Comparison of ENCODE assay signal across 11 cellular contexts in the genomic region with DNA sequence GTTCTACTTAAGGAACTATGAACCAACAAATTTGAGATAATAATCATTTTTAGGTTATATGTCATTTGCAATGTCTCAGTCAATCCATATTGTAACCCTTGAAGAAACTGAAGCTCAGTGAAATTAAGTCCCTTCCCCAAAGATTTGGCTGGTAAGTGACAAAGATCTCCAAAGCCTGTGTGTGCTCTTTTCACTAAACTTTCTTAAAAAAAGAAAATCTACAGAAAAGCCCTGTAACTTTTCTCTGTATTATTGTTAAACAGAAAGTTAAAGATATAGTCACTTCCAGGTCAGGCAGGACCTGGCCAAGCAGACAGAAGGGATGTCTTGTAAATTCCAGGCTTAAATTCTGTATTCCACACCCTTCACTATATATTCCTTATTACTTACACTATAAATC. TPM values are rescaled to one million over a fixed set of nuclear protein-coding genes. Genes with fewer than 3 reads are reported as not detected.
DNase-seq lines count a peak whose midpoint lies in the region; ATAC-seq, FAIRE-seq and TF ChIP-seq lines count a peak whose summit lies in the region.
"Had no signal": no experiment of that assay in that cellular context is flagged by ENCODE, and none has a peak within 500 bp of the region (broad histone marks: within the 10 kb centered on the region; RNA-seq: fewer than 3 reads in every experiment).

No MANE protein-coding gene starts in this region.

- no peak overlapping the region; the same call in 1 of the 2 replicates for H2AFZ ChIP-seq in GM12878 (ENCODE audit: control insufficient read depth, low read depth, low read length)

- in situ Hi-C loops in GM12878 (cut with MboI): no loop called here

- H3K79me2 ChIP-seq in GM12878 (ENCODE audit: control insufficient read depth, insufficient read depth, low read length): peaks cover 21% of the 10 kb centered on the region

- no peak for ATAC-seq in activated naive CD4-positive, alpha-beta T cell treated with anti-CD3 and anti-CD28 coated beads, Interleukin-2, amount 50 U/mL, for 72 hours
- no peak for ATAC-seq in GM12878

- H3K36me3 Mint-ChIP-seq in activated naive CD4-positive, alpha-beta T cell treated with anti-CD3 and anti-CD28 coated beads for 36 hours (ENCODE audit: low read depth): peaks cover 7% of the 10 kb centered on the region
- H3K36me3 Mint-ChIP-seq in activated naive CD4-positive, alpha-beta T cell treated with anti-CD3 and anti-CD28 coated beads, Interleukin-2, amount 50 U/mL, for 72 hours: peaks cover 7 to 11% of the 10 kb centered on the region in 2 donors
- no peaks in the 10 kb centered on the region for H3K36me3 Mint-ChIP-seq in type B pancreatic cell

- TF ChIP-seq CTCF in GM12878 (IDR thresholded peaks at IDR 0.05 in 2 of 3, conservative IDR thresholded peaks at IDR 0.05 in 1 of 3; ENCODE audit: control insufficient read depth in 2 of 3, extremely low read depth in 1 of 3, insufficient read depth in 1 of 3, low read depth in 3 of 3, low read length in 3 of 3) (no peak), type B pancreatic cell (conservative IDR thresholded peaks at IDR 0.05) (no peak)

- no peak for TF ChIP-seq RAD21 in GM12878 (IDR thresholded peaks at IDR 0.05; ENCODE audit: insufficient read depth, low read depth, low read length)

- FAIRE-seq in GM12878 (lab: Jason Lieb, UNC): no peak
- FAIRE-seq in GM19239 (lab: Jason Lieb, UNC): no peak

- H3K4me1 Mint-ChIP-seq in activated naive CD4-positive, alpha-beta T cell treated with anti-CD3 and anti-CD28 coated beads for 36 hours (ENCODE audit: low read depth): peaks cover 64% of the 10 kb centered on the region
- H3K4me1 Mint-ChIP-seq in type B pancreatic cell (ENCODE audit: unreplicated experiment): peaks cover 31% of the 10 kb centered on the region

- H3K27ac ChIP-seq in GM12878 (ENCODE audit: control insufficient read depth, insufficient read depth) (peak overlapping the region; percentile 73), mesodermal cell (ENCODE audit: low read depth, low read length, severe bottlenecking) (no peak overlapping the region)

- RAD21 ChIA-PET in GM12878 (lab: Charles Lee; ENCODE audit: unreplicated experiment): interaction anchor here (4.7 kb wide), 1 partner anchor 22 kb away, joined by 47 read pairs; no protein-coding TSS in a partner anchor

- H3K9me3 Mint-ChIP-seq in activated naive CD4-positive, alpha-beta T cell treated with anti-CD3 and anti-CD28 coated beads for 36 hours: no peaks in the 10 kb centered on the region
- H3K9me3 Mint-ChIP-seq in activated naive CD4-positive, alpha-beta T cell treated with anti-CD3 and anti-CD28 coated beads, Interleukin-2, amount 50 U/mL, for 72 hours: no peaks in the 10 kb centered on the region
- H3K9me3 Mint-ChIP-seq in type B pancreatic cell: no peaks in the 10 kb centered on the region

- peaks cover 7% of the 10 kb centered on the region for H3K4me1 ChIP-seq in GM12878 (ENCODE audit: control insufficient read depth, insufficient read depth, low read length)
- H3K4me1 ChIP-seq in mesodermal cell (ENCODE audit: control insufficient read depth, insufficient read depth, low read length, poor library complexity, severe bottlenecking): peaks cover 18% of the 10 kb centered on the region

- H3K4me3 ChIP-seq in GM12878 (peak overlapping the region; percentile 78), mesodermal cell (ENCODE audit: extremely low read depth, insufficient read depth, low read length, poor library complexity, severe bottlenecking) (peak overlapping the region; percentile 69)

- H3K9me3 ChIP-seq in GM12878 (replicated peaks; ENCODE audit: control insufficient read depth, insufficient read depth, low read length): no peaks in the 10 kb centered on the region
- H3K9me3 ChIP-seq in mesodermal cell (ENCODE audit: control insufficient read depth, low read length): no peaks in the 10 kb centered on the region
- H3K9me3 ChIP-seq: Caco-2 had no signal

- H4K20me1 ChIP-seq in GM12878 (ENCODE audit: control insufficient read depth, insufficient read depth): no peaks in the 10 kb centered on the region

- peak overlapping the region; percentile 93 for H3K4me2 ChIP-seq in GM12878 (ENCODE audit: control insufficient read depth, insufficient read depth)

- no peak for TF ChIP-seq EP300 in GM12878 (IDR thresholded peaks at IDR 0.05; ENCODE audit: borderline replicate concordance in 1 of 2, control insufficient read depth in 1 of 2, low read depth in 2 of 2, low read length in 2 of 2)

- no peaks in the 10 kb centered on the region; a peak in 1 of 4 replicates for H3K27me3 ChIP-seq in GM12878 (replicated peaks in 1 of 2; ENCODE audit: control insufficient read depth in 2 of 2, insufficient read depth in 2 of 2, low read length in 1 of 2)

- no TSS peak for BruUV-seq in GM12878 (replicated peaks; lab: Mats Ljungman, UMichigan)

- POLR2A ChIA-PET in GM12878 (lab: Charles Lee): interaction anchor here (1.4 to 5.8 kb wide), 5 partner anchors 8 to 81 kb away, joined by 7 to 58 read pairs (median 18); a partner anchor contains a TSS

- no peak for TF ChIP-seq POLR2A in GM12878 (IDR thresholded peaks at IDR 0.05; ENCODE audit: low read depth, low read length)

- peak overlapping the region; percentile 83 for H3K4me3 Mint-ChIP-seq in activated naive CD4-positive, alpha-beta T cell treated with anti-CD3 and anti-CD28 coated beads for 36 hours
- H3K4me3 Mint-ChIP-seq in type B pancreatic cell: peak overlapping the region; percentile 86

- H3K27me3 Mint-ChIP-seq in activated naive CD4-positive, alpha-beta T cell treated with anti-CD3 and anti-CD28 coated beads for 36 hours (ENCODE audit: low read depth): no peaks in the 10 kb centered on the region
- peaks cover 71% of the 10 kb centered on the region for H3K27me3 Mint-ChIP-seq in type B pancreatic cell

- intact Hi-C loops in activated naive CD4-positive, alpha-beta T cell treated with anti-CD3 and anti-CD28 coated beads for 36 hours (cut with micrococcal nuclease): loop anchor here (1.0 kb wide), 1 partner anchor 8 kb away; a partner anchor contains a TSS
- intact Hi-C loops in GM12878 (cut with micrococcal nuclease; ENCODE audit: unreplicated experiment): no loop called here

- H3K27ac Mint-ChIP-seq in activated naive CD4-positive, alpha-beta T cell treated with anti-CD3 and anti-CD28 coated beads for 36 hours: peak overlapping the region; percentile 83
- peak overlapping the region in 1 of 2 donors; percentile 73 for H3K27ac Mint-ChIP-seq in activated naive CD4-positive, alpha-beta T cell treated with anti-CD3 and anti-CD28 coated beads, Interleukin-2, amount 50 U/mL, for 72 hours
- H3K27ac Mint-ChIP-seq in type B pancreatic cell: no peak overlapping the region

- H3K36me3 ChIP-seq in GM12878 (ENCODE audit: control insufficient read depth in 2 of 2, insufficient read depth in 2 of 2, low read length in 1 of 2) (no peaks in the 10 kb centered on the region; a peak in 1 of 4 replicates), mesodermal cell (ENCODE audit: control insufficient read depth, insufficient read depth, low read length) (peaks cover 27% of the 10 kb centered on the region)

- no peak for DNase-seq in activated naive CD4-positive, alpha-beta T cell treated with anti-CD3 and anti-CD28 coated beads for 36 hours
- no peak for DNase-seq in activated naive CD4-positive, alpha-beta T cell treated with anti-CD3 and anti-CD28 coated beads, Interleukin-2, amount 50 U/mL, for 72 hours (ENCODE audit: low spot score in 2 of 2)
- DNase-seq in GM12878 (ENCODE audit: low read depth, low spot score) (no peak), type B pancreatic cell (ENCODE audit: extremely low spot score, unreplicated experiment) (no peak), GM19239 (ENCODE audit: insufficient read length, low spot score) (no peak), NCI-H2029 (lab: John Stamatoyannopoulos, UW) (no peak), kidney glomerular epithelial cell (lab: John Stamatoyannopoulos, UW) (no peak)
- DNase-seq: activated CD4-positive, alpha-beta T cell treated with anti-CD3 and anti-CD28 coated beads for 1 hour; Caco-2; NCI-H1436 treated with DMSO at 0.1 percent for 48 hours had no signal

- H3K9ac ChIP-seq in GM12878 (ENCODE audit: control insufficient read depth, insufficient read depth, low read length): peak overlapping the region; percentile 72

- CTCF ChIA-PET in activated naive CD4-positive, alpha-beta T cell treated with anti-CD3 and anti-CD28 coated beads for 36 hours (lab: Charles Lee): interaction anchor here (0.7 to 3.2 kb wide), 3 partner anchors 29 to 51 kb away, joined by 3 to 14 read pairs (median 3); a partner anchor contains a TSS
- CTCF ChIA-PET in GM12878 (lab: Yijun Ruan, JAX): interaction anchor here (0.8 to 4.1 kb wide), 7 partner anchors 8 to 64 kb away, joined by 3 to 27 read pairs (median 5); a partner anchor contains a TSS

- SMC1A ChIA-PET in GM12878 (lab: Charles Lee; ENCODE audit: uncharacterized antibody, unreplicated experiment): interaction anchor here (0.6 to 4.1 kb wide), 11 partner anchors 8 to 111 kb away, joined by 3 to 37 read pairs (median 6); a partner anchor contains a TSS

RNA-seq across cellular contexts. Expression of a gene that starts 1.5 kb away (rescaled TPM):
- total RNA-seq in activated naive CD4-positive, alpha-beta T cell treated with anti-CD3 and anti-CD28 coated beads for 36 hours: 10 to 100 TPM; 43.6 to 44.3 TPM
- 10 to 100 TPM; 47.9 to 50.1 TPM for total RNA-seq in activated naive CD4-positive, alpha-beta T cell treated with anti-CD3 and anti-CD28 coated beads, Interleukin-2, amount 50 U/mL, for 72 hours
- total RNA-seq in GM12878 (2013; cell fraction: nucleolus; rRNA removed): 6.9 and 7.7 TPM in 2 replicates
- total RNA-seq in GM12878 (2014; rRNA removed) (16.7 and 19.7 TPM in 2 replicates), GM12878 (2014; rRNA removed; fragmentation: Illumina TruSeq; extraction: Trizol) (13.9 and 15.2 TPM in 2 replicates), GM12878 (2021) (23.4 and 23.6 TPM in 2 replicates), type B pancreatic cell (ENCODE audit: low replicate concordance) (2.4 and 24.2 TPM in 2 replicates)
- 6.3 TPM for polyA plus RNA-seq in GM12878 (2011; ENCODE audit: low read depth)
- polyA plus RNA-seq in GM12878 (2011; rRNA removed) (48.2 and 53.1 TPM in 2 replicates), GM12878 (2014; fragmentation: Illumina TruSeq; extraction: Trizol) (18.4 and 20.0 TPM in 2 replicates), GM12878 (2014; fragmentation: Nextera tagmentation; extraction: Ambion mirVana) (10 to 100 TPM in 1 of 2 experiments, 1 to 10 TPM in 1; 5.5 to 12.2 TPM), GM12878 (2014; rRNA removed) (19.4 and 21.9 TPM in 2 replicates), GM12878 (2016; fragmentation: Nextera tagmentation; extraction: Ambion mirVana) (10 to 100 TPM in 1 of 2 experiments, 1 to 10 TPM in 1; 9.9 to 10.3 TPM)
- 35.5 and 51.0 TPM in 2 replicates for polyA plus RNA-seq in GM12878 (2011; cell fraction: cytosol; rRNA removed)
- 7.8 and 10.5 TPM in 2 replicates for polyA plus RNA-seq in GM12878 (2011; cell fraction: nucleus; rRNA removed)
- 9.9 and 10.2 TPM in 2 replicates for polyA plus RNA-seq in GM12878 (2012)
- polyA minus RNA-seq in GM12878 (2011; rRNA and poly(A)+ RNA removed): 24.7 and 26.5 TPM in 2 replicates
- polyA minus RNA-seq in GM12878 (2011; cell fraction: cytosol; rRNA and poly(A)+ RNA removed): 11.0 and 11.3 TPM in 2 replicates
- polyA minus RNA-seq in GM12878 (2011; cell fraction: nucleus; rRNA and poly(A)+ RNA removed): 2.7 and 4.4 TPM in 2 replicates
- 35.9 TPM for polyA plus RNA-seq in mesodermal cell (2013, experiment 1 of 2)
- polyA plus RNA-seq in mesodermal cell (2013, experiment 2 of 2): 30.4 TPM

RNA-seq across cellular contexts. Expression of a gene that starts 8.0 kb away (rescaled TPM):
- 1 to 10 TPM; 3.7 to 4.3 TPM for total RNA-seq in activated naive CD4-positive, alpha-beta T cell treated with anti-CD3 and anti-CD28 coated beads for 36 hours
- 1 to 10 TPM; 5.4 to 9.1 TPM for total RNA-seq in activated naive CD4-positive, alpha-beta T cell treated with anti-CD3 and anti-CD28 coated beads, Interleukin-2, amount 50 U/mL, for 72 hours
- 3.1 and 3.3 TPM in 2 replicates for total RNA-seq in GM12878 (2013; cell fraction: nucleolus; rRNA removed)
- total RNA-seq in GM12878 (2014; rRNA removed) (1.7 and 2.7 TPM in 2 replicates), GM12878 (2014; rRNA removed; fragmentation: Illumina TruSeq; extraction: Trizol) (0.72 and 0.97 TPM in 2 replicates), GM12878 (2021) (3.5 and 5.2 TPM in 2 replicates), type B pancreatic cell (ENCODE audit: low replicate concordance) (0.12 and 0.94 TPM in 2 replicates)
- 0.79 TPM for polyA plus RNA-seq in GM12878 (2011; ENCODE audit: low read depth)
- polyA plus RNA-seq in GM12878 (2011; rRNA removed) (1.6 and 1.8 TPM in 2 replicates), GM12878 (2014; fragmentation: Illumina TruSeq; extraction: Trizol) (1.0 and 1.8 TPM in 2 replicates), GM12878 (2014; fragmentation: Nextera tagmentation; extraction: Ambion mirVana) (under 1 TPM; 0.40 to 0.42 TPM), GM12878 (2014; rRNA removed) (2.5 and 3.5 TPM in 2 replicates), GM12878 (2016; fragmentation: Nextera tagmentation; extraction: Ambion mirVana) (1 to 10 TPM in 1 of 2 experiments, under 1 TPM in 1; 0.83 to 1.5 TPM)
- 1.6 and 2.1 TPM in 2 replicates for polyA plus RNA-seq in GM12878 (2011; cell fraction: cytosol; rRNA removed)
- 6.0 and 6.1 TPM in 2 replicates for polyA plus RNA-seq in GM12878 (2011; cell fraction: nucleus; rRNA removed)
- polyA plus RNA-seq in GM12878 (2012): 0.89 and 1.5 TPM in 2 replicates
- 1.6 and 2.1 TPM in 2 replicates for polyA minus RNA-seq in GM12878 (2011; rRNA and poly(A)+ RNA removed)
- polyA minus RNA-seq in GM12878 (2011; cell fraction: cytosol; rRNA and poly(A)+ RNA removed): 0.94 and 4.0 TPM in 2 replicates
- polyA minus RNA-seq in GM12878 (2011; cell fraction: nucleus; rRNA and poly(A)+ RNA removed): 2.3 and 4.4 TPM in 2 replicates
- 1.1 TPM for polyA plus RNA-seq in mesodermal cell (2013, experiment 1 of 2)
- polyA plus RNA-seq in mesodermal cell (2013, experiment 2 of 2): 0.71 TPM

RNA-seq across cellular contexts. Expression of a gene that starts 8.1 kb away (rescaled TPM):
- total RNA-seq in activated naive CD4-positive, alpha-beta T cell treated with anti-CD3 and anti-CD28 coated beads for 36 hours: 10 to 100 TPM; 32.0 to 34.0 TPM
- 10 to 100 TPM; 22.0 to 31.9 TPM for total RNA-seq in activated naive CD4-positive, alpha-beta T cell treated with anti-CD3 and anti-CD28 coated beads, Interleukin-2, amount 50 U/mL, for 72 hours
- 3.8 and 7.0 TPM in 2 replicates for total RNA-seq in GM12878 (2013; cell fraction: nucleolus; rRNA removed)
- total RNA-seq in GM12878 (2014; rRNA removed): 19.5 and 20.4 TPM in 2 replicates
- 33.2 and 35.1 TPM in 2 replicates for total RNA-seq in GM12878 (2014; rRNA removed; fragmentation: Illumina TruSeq; extraction: Trizol)
- total RNA-seq in GM12878 (2021): 17.3 and 18.4 TPM in 2 replicates
- 15.9 TPM for polyA plus RNA-seq in GM12878 (2011; ENCODE audit: low read depth)
- 21.8 and 29.7 TPM in 2 replicates for polyA plus RNA-seq in GM12878 (2011; rRNA removed)
- polyA plus RNA-seq in GM12878 (2011; cell fraction: cytosol; rRNA removed): 11.7 and 13.1 TPM in 2 replicates
- 9.6 and 9.7 TPM in 2 replicates for polyA plus RNA-seq in GM12878 (2011; cell fraction: nucleus; rRNA removed)
- 26.4 and 27.6 TPM in 2 replicates for polyA plus RNA-seq in GM12878 (2012)
- 40.8 and 57.7 TPM in 2 replicates for polyA plus RNA-seq in GM12878 (2014; fragmentation: Illumina TruSeq; extraction: Trizol)
- polyA plus RNA-seq in GM12878 (2014; fragmentation: Nextera tagmentation; extraction: Ambion mirVana): 10 to 100 TPM; 12.8 to 25.5 TPM
- 23.9 and 27.6 TPM in 2 replicates for polyA plus RNA-seq in GM12878 (2014; rRNA removed)
- polyA plus RNA-seq in GM12878 (2016; fragmentation: Nextera tagmentation; extraction: Ambion mirVana): 10 to 100 TPM; 39.6 to 47.0 TPM
- polyA minus RNA-seq in GM12878 (2011; rRNA and poly(A)+ RNA removed): 6.7 and 9.0 TPM in 2 replicates
- polyA minus RNA-seq in GM12878 (2011; cell fraction: cytosol; rRNA and poly(A)+ RNA removed): 2.7 and 2.8 TPM in 2 replicates
- 2.4 and 3.3 TPM in 2 replicates for polyA minus RNA-seq in GM12878 (2011; cell fraction: nucleus; rRNA and poly(A)+ RNA removed)
- 28.8 TPM for polyA plus RNA-seq in mesodermal cell (2013, experiment 1 of 2)
- 30.3 TPM for polyA plus RNA-seq in mesodermal cell (2013, experiment 2 of 2)
- 8.5 and 14.1 TPM in 2 replicates for total RNA-seq in type B pancreatic cell (ENCODE audit: low replicate concordance)

RNA-seq across cellular contexts. Expression of a gene that starts 29.1 kb away (rescaled TPM):
- 100 to 1,000 TPM; 241 to 242 TPM for total RNA-seq in activated naive CD4-positive, alpha-beta T cell treated with anti-CD3 and anti-CD28 coated beads for 36 hours
- 100 to 1,000 TPM; 254 to 286 TPM for total RNA-seq in activated naive CD4-positive, alpha-beta T cell treated with anti-CD3 and anti-CD28 coated beads, Interleukin-2, amount 50 U/mL, for 72 hours
- 58.4 and 59.3 TPM in 2 replicates for total RNA-seq in GM12878 (2013; cell fraction: nucleolus; rRNA removed)
- total RNA-seq in GM12878 (2014; rRNA removed) (110 and 125 TPM in 2 replicates), GM12878 (2014; rRNA removed; fragmentation: Illumina TruSeq; extraction: Trizol) (200 and 230 TPM in 2 replicates), GM12878 (2021) (176 and 180 TPM in 2 replicates), type B pancreatic cell (ENCODE audit: low replicate concordance) (118 and 160 TPM in 2 replicates)
- polyA plus RNA-seq in GM12878 (2011; ENCODE audit: low read depth): 152 TPM
- polyA plus RNA-seq in GM12878 (2011; rRNA removed) (235 and 289 TPM in 2 replicates), GM12878 (2014; fragmentation: Illumina TruSeq; extraction: Trizol) (191 and 262 TPM in 2 replicates), GM12878 (2014; fragmentation: Nextera tagmentation; extraction: Ambion mirVana) (1,000 to 10,000 TPM in 1 of 2 experiments, 100 to 1,000 TPM in 1; 665 to 1,248 TPM), GM12878 (2014; rRNA removed) (178 and 198 TPM in 2 replicates), GM12878 (2016; fragmentation: Nextera tagmentation; extraction: Ambion mirVana) (100 to 1,000 TPM; 401 to 406 TPM)
- 105 and 181 TPM in 2 replicates for polyA plus RNA-seq in GM12878 (2011; cell fraction: cytosol; rRNA removed)
- polyA plus RNA-seq in GM12878 (2011; cell fraction: nucleus; rRNA removed): 93.6 and 102 TPM in 2 replicates
- 135 and 182 TPM in 2 replicates for polyA plus RNA-seq in GM12878 (2012)
- polyA minus RNA-seq in GM12878 (2011; rRNA and poly(A)+ RNA removed): 48.9 and 76.3 TPM in 2 replicates
- 38.2 and 49.3 TPM in 2 replicates for polyA minus RNA-seq in GM12878 (2011; cell fraction: cytosol; rRNA and poly(A)+ RNA removed)
- 31.9 and 40.9 TPM in 2 replicates for polyA minus RNA-seq in GM12878 (2011; cell fraction: nucleus; rRNA and poly(A)+ RNA removed)
- polyA plus RNA-seq in mesodermal cell (2013, experiment 1 of 2): 161 TPM
- polyA plus RNA-seq in mesodermal cell (2013, experiment 2 of 2): 144 TPM

RNA-seq across cellular contexts. Expression of a gene that starts 37.8 kb away (rescaled TPM):
- total RNA-seq in activated naive CD4-positive, alpha-beta T cell treated with anti-CD3 and anti-CD28 coated beads for 36 hours: 10 to 100 TPM; 18.0 to 19.0 TPM
- total RNA-seq in activated naive CD4-positive, alpha-beta T cell treated with anti-CD3 and anti-CD28 coated beads, Interleukin-2, amount 50 U/mL, for 72 hours: 10 to 100 TPM; 17.9 to 36.1 TPM
- total RNA-seq in GM12878 (2013; cell fraction: nucleolus; rRNA removed): 15.8 and 16.2 TPM in 2 replicates
- 26.7 and 30.9 TPM in 2 replicates for total RNA-seq in GM12878 (2014; rRNA removed)
- total RNA-seq in GM12878 (2014; rRNA removed; fragmentation: Illumina TruSeq; extraction: Trizol): 24.9 TPM in 2 replicates
- 31.1 and 33.2 TPM in 2 replicates for total RNA-seq in GM12878 (2021)
- 14.2 TPM for polyA plus RNA-seq in GM12878 (2011; ENCODE audit: low read depth)
- polyA plus RNA-seq in GM12878 (2011; rRNA removed): 129 and 132 TPM in 2 replicates
- 47.9 and 48.2 TPM in 2 replicates for polyA plus RNA-seq in GM12878 (2011; cell fraction: cytosol; rRNA removed)
- polyA plus RNA-seq in GM12878 (2011; cell fraction: nucleus; rRNA removed): 30.1 TPM in 2 replicates
- 26.7 and 31.4 TPM in 2 replicates for polyA plus RNA-seq in GM12878 (2012)
- 36.6 and 42.2 TPM in 2 replicates for polyA plus RNA-seq in GM12878 (2014; fragmentation: Illumina TruSeq; extraction: Trizol)
- 10 to 100 TPM; 44.8 to 69.4 TPM for polyA plus RNA-seq in GM12878 (2014; fragmentation: Nextera tagmentation; extraction: Ambion mirVana)
- polyA plus RNA-seq in GM12878 (2014; rRNA removed): 27.6 and 30.9 TPM in 2 replicates
- polyA plus RNA-seq in GM12878 (2016; fragmentation: Nextera tagmentation; extraction: Ambion mirVana): 10 to 100 TPM; 48.0 to 52.9 TPM
- polyA minus RNA-seq in GM12878 (2011; rRNA and poly(A)+ RNA removed): 33.9 and 34.6 TPM in 2 replicates
- polyA minus RNA-seq in GM12878 (2011; cell fraction: cytosol; rRNA and poly(A)+ RNA removed): 16.7 and 27.6 TPM in 2 replicates
- 6.8 and 10.9 TPM in 2 replicates for polyA minus RNA-seq in GM12878 (2011; cell fraction: nucleus; rRNA and poly(A)+ RNA removed)
- polyA plus RNA-seq in mesodermal cell (2013, experiment 1 of 2): 24.0 TPM
- 23.8 TPM for polyA plus RNA-seq in mesodermal cell (2013, experiment 2 of 2)
- total RNA-seq in type B pancreatic cell (ENCODE audit: low replicate concordance): 31.2 and 32.2 TPM in 2 replicates
